In the genomic region with DNA sequence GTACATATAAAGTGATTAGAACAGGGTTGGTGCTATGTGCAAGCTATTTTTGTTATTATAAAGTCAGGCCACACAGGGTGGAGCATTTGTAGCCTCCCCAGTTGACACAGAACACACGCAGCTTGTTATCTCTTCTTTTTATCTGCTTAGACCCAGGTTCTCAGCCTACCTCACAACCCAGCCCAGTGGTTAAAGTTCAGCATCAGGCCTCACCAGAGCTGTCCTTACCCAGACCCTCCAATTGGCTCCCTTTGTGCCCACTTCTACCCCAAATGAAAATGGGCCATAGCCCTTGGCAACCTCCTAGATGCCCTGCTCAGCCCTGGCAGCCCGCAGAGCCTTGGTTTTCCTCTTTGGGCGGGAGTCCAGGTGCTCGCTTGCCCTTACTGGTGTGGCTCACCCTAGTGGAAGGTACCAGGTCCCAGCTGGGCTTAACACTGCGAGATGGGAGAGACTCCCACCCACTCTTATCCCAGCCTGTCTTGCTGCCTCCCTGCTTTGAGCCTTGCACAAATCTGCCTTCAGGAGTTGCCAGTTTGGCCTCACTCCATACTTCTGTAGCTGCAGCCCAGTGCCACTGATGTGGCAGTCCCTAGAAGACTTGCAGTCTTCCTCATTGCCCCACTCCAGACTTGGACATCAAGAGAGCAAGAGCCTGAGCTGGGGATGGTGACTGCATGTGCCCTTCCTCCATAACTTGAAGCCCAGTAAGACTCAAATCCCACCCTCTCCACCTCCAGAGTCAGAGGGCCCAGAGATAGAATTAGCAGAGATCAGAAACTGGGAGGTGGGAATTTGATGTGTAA, we compare ENCODE assay signal across 9 cellular contexts. TPM values are rescaled to one million over a fixed set of nuclear protein-coding genes. Genes with fewer than 3 reads are reported as not detected.
DNase-seq lines count a peak whose midpoint lies in the region; ATAC-seq and TF ChIP-seq lines count a peak whose summit lies in the region.
"Had no signal": no experiment of that assay in that cellular context is flagged by ENCODE, and none has a peak within 500 bp of the region (broad histone marks: within the 10 kb centered on the region; RNA-seq: fewer than 3 reads in every experiment).

No MANE protein-coding gene starts in this region.

- H4K20me1 ChIP-seq in DND-41 (ENCODE audit: insufficient read depth, low read length) (no peaks in the 10 kb centered on the region; the same call in 1 of the 2 replicates), OCI-LY7 (ENCODE audit: insufficient read depth, low read length) (no peaks in the 10 kb centered on the region)

- peak overlapping the region; percentile 84 for H3K27ac ChIP-seq in DND-41 (ENCODE audit: low read length)
- peak overlapping the region; percentile 20 for H3K27ac ChIP-seq in OCI-LY7 (ENCODE audit: low read depth, low read length, poor library complexity, severe bottlenecking)

- H3K4me1 ChIP-seq in DND-41 (ENCODE audit: insufficient read depth, low read length) (peaks cover 39% of the 10 kb centered on the region), OCI-LY7 (ENCODE audit: insufficient read depth, low read length, poor library complexity, severe bottlenecking) (peaks cover 33% of the 10 kb centered on the region), endocrine pancreas (ENCODE audit: control insufficient read depth, insufficient read depth, low read length) (no peaks in the 10 kb centered on the region)

- H2AFZ ChIP-seq in DND-41 (ENCODE audit: low read depth, low read length) (peak overlapping the region; percentile 96), OCI-LY7 (ENCODE audit: low read length) (peak overlapping the region; percentile 77)

- peak overlapping the region; percentile 99 for H3K4me2 ChIP-seq in DND-41 (ENCODE audit: insufficient read depth, low read length)
- peak overlapping the region; percentile 78 for H3K4me2 ChIP-seq in OCI-LY7 (ENCODE audit: low read length)

- H3K9ac ChIP-seq in DND-41 (ENCODE audit: low read depth, low read length) (peak overlapping the region; percentile 81), endocrine pancreas (ENCODE audit: control insufficient read depth, insufficient read depth, low read length) (no peak overlapping the region)

- H3K36me3 ChIP-seq in DND-41 (ENCODE audit: insufficient read depth, low read length) (peaks cover 21% of the 10 kb centered on the region), OCI-LY7 (ENCODE audit: insufficient read depth, low read length) (peaks cover 27% of the 10 kb centered on the region), endocrine pancreas (ENCODE audit: control insufficient read depth, insufficient read depth, low read length) (no peaks in the 10 kb centered on the region)
- H3K36me3 ChIP-seq: adrenal gland had no signal

- ATAC-seq in DND-41 (ENCODE audit: insufficient read depth, low read depth) (no peak), HG03196 (IDR thresholded peaks at IDR 0.05; ENCODE audit: unreplicated experiment) (no peak)

- H3K79me2 ChIP-seq in DND-41 (ENCODE audit: insufficient read depth, low read length) (peaks cover 35% of the 10 kb centered on the region), OCI-LY7 (ENCODE audit: insufficient read depth, low read depth, low read length) (no peaks in the 10 kb centered on the region)

- no peaks in the 10 kb centered on the region for H3K9me2 ChIP-seq in OCI-LY7 (ENCODE audit: insufficient read depth, low read length)

- H3K4me3 ChIP-seq in DND-41 (ENCODE audit: low read depth in 1 of 2, low read length in 2 of 2), result peak overlapping the region; percentile 93 to 100
- H3K4me3 ChIP-seq in OCI-LY7 (ENCODE audit: low read depth, low read length, poor library complexity, severe bottlenecking), result peak overlapping the region; percentile 94
- H3K4me3 ChIP-seq in endocrine pancreas (ENCODE audit: control insufficient read depth, insufficient read depth, low read length), result peak overlapping the region; percentile 78

- no peaks in the 10 kb centered on the region for H3K27me3 ChIP-seq in DND-41 (ENCODE audit: insufficient read depth, low read length, poor library complexity)
- no peaks in the 10 kb centered on the region for H3K27me3 ChIP-seq in endocrine pancreas (ENCODE audit: control insufficient read depth, insufficient read depth, low read length)
- H3K27me3 ChIP-seq: adrenal gland had no signal

- intact Hi-C loops in OCI-LY7 (cut with micrococcal nuclease; ENCODE audit: unreplicated experiment), result no loop called here

- CTCF ChIA-PET in OCI-LY7 (lab: Charles Lee; ENCODE audit: unreplicated experiment), result no interaction called here

- POLR2A ChIA-PET in OCI-LY7 (lab: Charles Lee), result interaction anchor here (0.6 to 2.0 kb wide), 5 partner anchors 20 to 143 kb away, joined by 3 to 12 read pairs (median 5); no protein-coding TSS in a partner anchor

- H3K4me1 Mint-ChIP-seq in osteocyte (ENCODE audit: unreplicated experiment), result peaks cover 36% of the 10 kb centered on the region

- DNase-seq in DND-41 (no peak), OCI-LY7 (ENCODE audit: low spot score) (no peak), osteocyte (ENCODE audit: extremely low spot score, unreplicated experiment) (no peak), NCI-H187 treated with DMSO at 0.1 percent for 48 hours (lab: John Stamatoyannopoulos, UW) (no peak), A172 (ENCODE audit: low spot score) (no peak)
- DNase-seq in NK-92 treated with Interleukin-12 subunit alpha and Interleukin-12 subunit beta, amount 100 ng/mL, for 24 hours (lab: John Stamatoyannopoulos, UW), result no peak
- DNase-seq: adrenal gland had no signal

- TF ChIP-seq CTCF in DND-41 (IDR thresholded peaks at IDR 0.05; ENCODE audit: borderline replicate concordance, extremely low read depth, low read length, poor library complexity, severe bottlenecking) (no peak), OCI-LY7 (conservative IDR thresholded peaks at IDR 0.05; ENCODE audit: low read length) (no peak), osteocyte (IDR thresholded peaks at IDR 0.05) (no peak)

- H3K9me3 ChIP-seq in DND-41 (ENCODE audit: insufficient read depth, low read length, severe bottlenecking), result no peaks in the 10 kb centered on the region
- H3K9me3 ChIP-seq in OCI-LY7 (ENCODE audit: low read length), result no peaks in the 10 kb centered on the region
- no peaks in the 10 kb centered on the region for H3K9me3 ChIP-seq in endocrine pancreas (ENCODE audit: control insufficient read depth, low read length)
- H3K9me3 ChIP-seq: adrenal gland had no signal

- H3K27me3 Mint-ChIP-seq in osteocyte (ENCODE audit: unreplicated experiment), result no peaks in the 10 kb centered on the region

- no TSS peak for BruUV-seq in OCI-LY7 (replicated peaks; lab: Mats Ljungman, UMichigan)

- no peaks in the 10 kb centered on the region for H3K9me3 Mint-ChIP-seq in osteocyte (ENCODE audit: unreplicated experiment)

- H3K27ac Mint-ChIP-seq in osteocyte (ENCODE audit: unreplicated experiment), result no peak overlapping the region

- peak overlapping the region; percentile 94 for H3K4me3 Mint-ChIP-seq in osteocyte (ENCODE audit: unreplicated experiment)

- H3K36me3 Mint-ChIP-seq in osteocyte (ENCODE audit: unreplicated experiment), result no peaks in the 10 kb centered on the region

RNA-seq across cellular contexts. Expression of a gene that starts 1.2 kb away (rescaled TPM):
- 13.9 and 23.7 TPM in 2 replicates for total RNA-seq in OCI-LY7 (2014; rRNA removed; shearing (Covaris generic))
- total RNA-seq in OCI-LY7 (2022), result 34.0 and 34.5 TPM in 2 replicates
- 80.0 and 84.3 TPM in 2 replicates for total RNA-seq in osteocyte
- 48.9 and 83.5 TPM in 2 replicates for total RNA-seq in A172 (2014; rRNA removed; shearing (Covaris generic))

RNA-seq across cellular contexts. Expression of a gene that starts 4.2 kb away (rescaled TPM):
- 62.4 and 70.7 TPM in 2 replicates for total RNA-seq in OCI-LY7 (2014; rRNA removed; shearing (Covaris generic))
- 25.7 and 46.2 TPM in 2 replicates for total RNA-seq in OCI-LY7 (2022)
- 2.7 and 3.2 TPM in 2 replicates for total RNA-seq in osteocyte
- 1.3 and 2.1 TPM in 2 replicates for total RNA-seq in A172 (2014; rRNA removed; shearing (Covaris generic))

RNA-seq across cellular contexts. Expression of a gene that starts 20.1 kb away (rescaled TPM):
- total RNA-seq in OCI-LY7 (2014; rRNA removed; shearing (Covaris generic)), result 10.5 and 14.2 TPM in 2 replicates
- 8.4 and 14.9 TPM in 2 replicates for total RNA-seq in OCI-LY7 (2022)
- total RNA-seq in osteocyte, result 26.0 and 34.9 TPM in 2 replicates
- 65.5 and 73.5 TPM in 2 replicates for total RNA-seq in A172 (2014; rRNA removed; shearing (Covaris generic))

RNA-seq across cellular contexts. Expression of a gene that starts 26.3 kb away (rescaled TPM):
- total RNA-seq in OCI-LY7 (2014; rRNA removed; shearing (Covaris generic)), result 161 and 163 TPM in 2 replicates
- total RNA-seq in OCI-LY7 (2022), result 152 and 156 TPM in 2 replicates
- total RNA-seq in osteocyte, result 15.2 and 15.6 TPM in 2 replicates
- 162 and 170 TPM in 2 replicates for total RNA-seq in A172 (2014; rRNA removed; shearing (Covaris generic))

RNA-seq across cellular contexts. Expression of a gene that starts 41.5 kb away (rescaled TPM):
- total RNA-seq in OCI-LY7 (2014; rRNA removed; shearing (Covaris generic)), result 24.7 and 30.4 TPM in 2 replicates
- total RNA-seq in OCI-LY7 (2022) (59.6 and 66.2 TPM in 2 replicates), osteocyte (7.9 and 10.3 TPM in 2 replicates)
- total RNA-seq in A172 (2014; rRNA removed; shearing (Covaris generic)), result 6.5 and 8.4 TPM in 2 replicates
